8 cellular contexts compared by ENCODE assay signal in the genomic region with DNA sequence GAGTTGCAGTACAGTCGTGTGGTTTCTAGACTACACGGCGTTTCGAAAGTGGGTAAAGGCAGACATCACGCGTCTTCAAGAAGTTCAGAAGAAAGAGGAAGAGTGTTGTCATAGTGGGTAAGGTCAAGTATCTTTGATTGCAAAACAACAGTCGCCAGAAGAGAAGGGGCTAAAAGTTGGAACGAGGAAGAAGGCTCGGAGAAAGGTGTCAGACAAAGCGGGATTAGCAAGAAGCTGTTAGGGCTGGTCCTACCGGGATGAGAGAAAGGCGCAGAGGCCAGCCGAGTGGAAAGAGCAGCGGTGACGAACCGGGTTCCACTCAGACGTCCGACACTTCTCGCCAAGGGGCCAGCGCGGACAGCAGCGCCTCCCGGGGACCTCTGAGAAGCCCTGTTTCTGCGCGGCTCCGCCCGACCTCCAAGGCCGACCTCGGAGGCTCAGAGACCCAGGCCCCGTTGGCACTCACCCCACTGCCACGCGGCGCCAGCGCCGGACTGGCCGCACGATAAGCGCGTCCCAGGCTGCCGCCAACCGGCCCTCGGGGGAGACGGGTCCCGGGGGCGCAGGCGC. TPM values are rescaled to one million over a fixed set of nuclear protein-coding genes. Genes with fewer than 3 reads are reported as not detected.
A peak's percentile ranks its signal among the peaks of the same experiment; 100 is the strongest.
DNase-seq lines count a peak whose midpoint lies in the region; ATAC-seq, FAIRE-seq and TF ChIP-seq lines count a peak whose summit lies in the region.

No MANE protein-coding gene starts in this region.

- peak overlapping the region; percentile 94 to 97 for H3K27ac ChIP-seq in breast epithelium

- ATAC-seq in GM18873 (IDR thresholded peaks at IDR 0.05; ENCODE audit: low FRiP score, unreplicated experiment) (peak; percentile 30), HG03066 (IDR thresholded peaks at IDR 0.05; ENCODE audit: low read depth, unreplicated experiment) (peak; percentile 44)

- no peaks in the 10 kb centered on the region for H3K9me3 ChIP-seq in breast epithelium

- FAIRE-seq in RCC 7860 (lab: Jason Lieb, UNC): no peak

- H3K36me3 ChIP-seq in breast epithelium: no peaks in the 10 kb centered on the region

- TF ChIP-seq CTCF in AG10803 (conservative IDR thresholded peaks at IDR 0.05; ENCODE audit: low read length): no peak
- TF ChIP-seq CTCF in breast epithelium (IDR thresholded peaks at IDR 0.05): no peak

- H3K27me3 ChIP-seq in breast epithelium: no peaks in the 10 kb centered on the region

- TF ChIP-seq POLR2A in breast epithelium (IDR thresholded peaks at IDR 0.05): no peak

- DNase-seq in AG10803 (ENCODE audit: low read depth): peak; percentile 32
- peak; percentile 4 for DNase-seq in RCC 7860 (ENCODE audit: low spot score)
- peak in 1 of 2 donors; percentile 52 for DNase-seq in breast epithelium (ENCODE audit: low spot score in 2 of 2)
- peak; percentile 58 for DNase-seq in kidney tubule cell (ENCODE audit: low spot score)
- peak; percentile 16 for DNase-seq in stimulated activated CD4-positive, alpha-beta T cell treated with anti-CD3 and anti-CD28 coated beads, Interleukin-4, amount 100 ng/mL, for 1 hour
- no peak for DNase-seq in LoVo (ENCODE audit: low spot score)

- intact Hi-C loops in breast epithelium (cut with DNase I; ENCODE audit: low total_unique reads): no loop called here

- peak overlapping the region; percentile 94 for H3K4me3 ChIP-seq in AG10803 (ENCODE audit: low read length)
- H3K4me3 ChIP-seq in breast epithelium: peak overlapping the region; percentile 87 to 100 (median 90)

- H3K4me1 ChIP-seq in breast epithelium: peaks cover 3 to 6% of the 10 kb centered on the region in 2 donors

RNA-seq across cellular contexts. Expression of a gene that starts 0.5 kb away (rescaled TPM):
- 10 to 100 TPM; 68.2 to 70.5 (median 69.3) TPM for total RNA-seq in breast epithelium
